Comparison of ENCODE assay signal across 1 cellular context in the genomic region with DNA sequence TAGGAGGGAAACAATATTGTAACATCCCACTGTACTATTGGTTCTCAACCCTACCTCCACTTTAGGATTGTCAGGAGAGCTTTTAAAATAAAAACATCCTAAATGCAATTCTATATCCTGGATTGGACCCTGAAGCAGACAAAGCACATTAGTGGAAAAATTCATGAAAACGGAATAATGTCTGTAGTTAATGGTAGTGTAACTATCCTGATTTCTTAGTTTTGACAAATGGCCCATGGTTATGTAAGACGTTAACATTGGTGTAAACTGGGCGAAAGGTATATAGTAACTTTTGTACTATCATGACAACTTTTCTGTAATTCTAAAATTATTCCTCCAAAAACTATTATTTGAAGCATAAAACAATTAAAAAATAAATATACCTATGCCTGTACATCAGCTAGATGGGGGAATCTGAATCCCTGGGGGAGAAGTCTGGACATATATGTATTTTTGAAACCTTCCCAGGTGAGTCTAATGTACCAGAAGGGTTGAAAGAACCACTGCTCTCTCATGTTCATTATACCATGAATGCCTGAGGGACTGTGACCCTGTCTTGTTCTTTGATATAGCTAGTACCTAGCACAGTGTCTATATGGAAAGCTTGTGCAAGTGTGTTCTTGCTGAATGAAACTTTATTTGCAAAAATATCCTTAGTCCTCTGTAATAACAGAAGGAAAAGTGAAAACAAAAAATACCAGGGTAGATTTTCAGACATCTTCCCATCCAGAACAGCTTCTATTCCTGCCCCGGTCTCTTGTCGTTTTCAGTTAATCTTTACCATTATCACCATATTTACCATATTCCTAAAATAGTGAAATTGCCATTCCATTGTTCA.
A peak's percentile ranks its signal among the peaks of the same experiment; 100 is the strongest.
TF ChIP-seq lines count a peak whose summit lies in the region.

No MANE protein-coding gene starts in this region.

TF ChIP-seq in K562, 482 proteins besides CTCF, POLR2A, EP300 and RAD21 (continues in another document):
- TF ChIP-seq CGGBP1 (CRISPR knock-in tag; IDR thresholded peaks at IDR 0.05), result 0 out of 2 replicates have a peak, but pooled peaks have one; percentile 54
- TF ChIP-seq ZBTB5 (IDR thresholded peaks at IDR 0.05), result no peak
- no peak for TF ChIP-seq ZNF395 (CRISPR knock-in tag; IDR thresholded peaks at IDR 0.05)
- TF ChIP-seq, protein P1, sequence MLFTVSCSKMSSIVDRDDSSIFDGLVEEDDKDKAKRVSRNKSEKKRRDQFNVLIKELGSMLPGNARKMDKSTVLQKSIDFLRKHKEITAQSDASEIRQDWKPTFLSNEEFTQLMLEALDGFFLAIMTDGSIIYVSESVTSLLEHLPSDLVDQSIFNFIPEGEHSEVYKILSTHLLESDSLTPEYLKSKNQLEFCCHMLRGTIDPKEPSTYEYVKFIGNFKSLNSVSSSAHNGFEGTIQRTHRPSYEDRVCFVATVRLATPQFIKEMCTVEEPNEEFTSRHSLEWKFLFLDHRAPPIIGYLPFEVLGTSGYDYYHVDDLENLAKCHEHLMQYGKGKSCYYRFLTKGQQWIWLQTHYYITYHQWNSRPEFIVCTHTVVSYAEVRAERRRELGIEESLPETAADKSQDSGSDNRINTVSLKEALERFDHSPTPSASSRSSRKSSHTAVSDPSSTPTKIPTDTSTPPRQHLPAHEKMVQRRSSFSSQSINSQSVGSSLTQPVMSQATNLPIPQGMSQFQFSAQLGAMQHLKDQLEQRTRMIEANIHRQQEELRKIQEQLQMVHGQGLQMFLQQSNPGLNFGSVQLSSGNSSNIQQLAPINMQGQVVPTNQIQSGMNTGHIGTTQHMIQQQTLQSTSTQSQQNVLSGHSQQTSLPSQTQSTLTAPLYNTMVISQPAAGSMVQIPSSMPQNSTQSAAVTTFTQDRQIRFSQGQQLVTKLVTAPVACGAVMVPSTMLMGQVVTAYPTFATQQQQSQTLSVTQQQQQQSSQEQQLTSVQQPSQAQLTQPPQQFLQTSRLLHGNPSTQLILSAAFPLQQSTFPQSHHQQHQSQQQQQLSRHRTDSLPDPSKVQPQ (CRISPR knock-in tag; IDR thresholded peaks at IDR 0.05; ENCODE audit: borderline replicate concordance), result no peak
- TF ChIP-seq, protein P2, sequence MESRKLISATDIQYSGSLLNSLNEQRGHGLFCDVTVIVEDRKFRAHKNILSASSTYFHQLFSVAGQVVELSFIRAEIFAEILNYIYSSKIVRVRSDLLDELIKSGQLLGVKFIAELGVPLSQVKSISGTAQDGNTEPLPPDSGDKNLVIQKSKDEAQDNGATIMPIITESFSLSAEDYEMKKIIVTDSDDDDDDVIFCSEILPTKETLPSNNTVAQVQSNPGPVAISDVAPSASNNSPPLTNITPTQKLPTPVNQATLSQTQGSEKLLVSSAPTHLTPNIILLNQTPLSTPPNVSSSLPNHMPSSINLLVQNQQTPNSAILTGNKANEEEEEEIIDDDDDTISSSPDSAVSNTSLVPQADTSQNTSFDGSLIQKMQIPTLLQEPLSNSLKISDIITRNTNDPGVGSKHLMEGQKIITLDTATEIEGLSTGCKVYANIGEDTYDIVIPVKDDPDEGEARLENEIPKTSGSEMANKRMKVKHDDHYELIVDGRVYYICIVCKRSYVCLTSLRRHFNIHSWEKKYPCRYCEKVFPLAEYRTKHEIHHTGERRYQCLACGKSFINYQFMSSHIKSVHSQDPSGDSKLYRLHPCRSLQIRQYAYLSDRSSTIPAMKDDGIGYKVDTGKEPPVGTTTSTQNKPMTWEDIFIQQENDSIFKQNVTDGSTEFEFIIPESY (CRISPR knock-in tag; IDR thresholded peaks at IDR 0.05), result peak; percentile 80
- TF ChIP-seq SRSF7 (optimal IDR thresholded peaks at IDR 0.05; ENCODE audit: low read depth, low read length), result no peak
- no peak for TF ChIP-seq SOX6 (IDR thresholded peaks at IDR 0.05)
- TF ChIP-seq, protein P3, sequence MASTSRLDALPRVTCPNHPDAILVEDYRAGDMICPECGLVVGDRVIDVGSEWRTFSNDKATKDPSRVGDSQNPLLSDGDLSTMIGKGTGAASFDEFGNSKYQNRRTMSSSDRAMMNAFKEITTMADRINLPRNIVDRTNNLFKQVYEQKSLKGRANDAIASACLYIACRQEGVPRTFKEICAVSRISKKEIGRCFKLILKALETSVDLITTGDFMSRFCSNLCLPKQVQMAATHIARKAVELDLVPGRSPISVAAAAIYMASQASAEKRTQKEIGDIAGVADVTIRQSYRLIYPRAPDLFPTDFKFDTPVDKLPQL (IDR thresholded peaks at IDR 0.05; ENCODE audit: extremely low read depth, insufficient read length), result no peak
- TF ChIP-seq RCOR1 (IDR thresholded peaks at IDR 0.05; ENCODE audit: borderline replicate concordance in 1 of 2, low read depth in 2 of 2, low read length in 2 of 2), result no peak
- TF ChIP-seq, protein P4, sequence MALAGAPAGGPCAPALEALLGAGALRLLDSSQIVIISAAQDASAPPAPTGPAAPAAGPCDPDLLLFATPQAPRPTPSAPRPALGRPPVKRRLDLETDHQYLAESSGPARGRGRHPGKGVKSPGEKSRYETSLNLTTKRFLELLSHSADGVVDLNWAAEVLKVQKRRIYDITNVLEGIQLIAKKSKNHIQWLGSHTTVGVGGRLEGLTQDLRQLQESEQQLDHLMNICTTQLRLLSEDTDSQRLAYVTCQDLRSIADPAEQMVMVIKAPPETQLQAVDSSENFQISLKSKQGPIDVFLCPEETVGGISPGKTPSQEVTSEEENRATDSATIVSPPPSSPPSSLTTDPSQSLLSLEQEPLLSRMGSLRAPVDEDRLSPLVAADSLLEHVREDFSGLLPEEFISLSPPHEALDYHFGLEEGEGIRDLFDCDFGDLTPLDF (CRISPR knock-in tag; IDR thresholded peaks at IDR 0.05), result no peak
- TF ChIP-seq POLR2G (IDR thresholded peaks at IDR 0.05; ENCODE audit: low read depth, low read length), result peak; percentile 30; the same call in 1 of the 2 replicates
- TF ChIP-seq POLR2AphosphoS2 (IDR thresholded peaks at IDR 0.05; ENCODE audit: low read length), result peak; percentile 67
- TF ChIP-seq, protein P5, sequence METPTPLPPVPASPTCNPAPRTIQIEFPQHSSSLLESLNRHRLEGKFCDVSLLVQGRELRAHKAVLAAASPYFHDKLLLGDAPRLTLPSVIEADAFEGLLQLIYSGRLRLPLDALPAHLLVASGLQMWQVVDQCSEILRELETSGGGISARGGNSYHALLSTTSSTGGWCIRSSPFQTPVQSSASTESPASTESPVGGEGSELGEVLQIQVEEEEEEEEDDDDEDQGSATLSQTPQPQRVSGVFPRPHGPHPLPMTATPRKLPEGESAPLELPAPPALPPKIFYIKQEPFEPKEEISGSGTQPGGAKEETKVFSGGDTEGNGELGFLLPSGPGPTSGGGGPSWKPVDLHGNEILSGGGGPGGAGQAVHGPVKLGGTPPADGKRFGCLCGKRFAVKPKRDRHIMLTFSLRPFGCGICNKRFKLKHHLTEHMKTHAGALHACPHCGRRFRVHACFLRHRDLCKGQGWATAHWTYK (CRISPR knock-in tag; IDR thresholded peaks at IDR 0.05), result no peak
- TF ChIP-seq, protein P6, sequence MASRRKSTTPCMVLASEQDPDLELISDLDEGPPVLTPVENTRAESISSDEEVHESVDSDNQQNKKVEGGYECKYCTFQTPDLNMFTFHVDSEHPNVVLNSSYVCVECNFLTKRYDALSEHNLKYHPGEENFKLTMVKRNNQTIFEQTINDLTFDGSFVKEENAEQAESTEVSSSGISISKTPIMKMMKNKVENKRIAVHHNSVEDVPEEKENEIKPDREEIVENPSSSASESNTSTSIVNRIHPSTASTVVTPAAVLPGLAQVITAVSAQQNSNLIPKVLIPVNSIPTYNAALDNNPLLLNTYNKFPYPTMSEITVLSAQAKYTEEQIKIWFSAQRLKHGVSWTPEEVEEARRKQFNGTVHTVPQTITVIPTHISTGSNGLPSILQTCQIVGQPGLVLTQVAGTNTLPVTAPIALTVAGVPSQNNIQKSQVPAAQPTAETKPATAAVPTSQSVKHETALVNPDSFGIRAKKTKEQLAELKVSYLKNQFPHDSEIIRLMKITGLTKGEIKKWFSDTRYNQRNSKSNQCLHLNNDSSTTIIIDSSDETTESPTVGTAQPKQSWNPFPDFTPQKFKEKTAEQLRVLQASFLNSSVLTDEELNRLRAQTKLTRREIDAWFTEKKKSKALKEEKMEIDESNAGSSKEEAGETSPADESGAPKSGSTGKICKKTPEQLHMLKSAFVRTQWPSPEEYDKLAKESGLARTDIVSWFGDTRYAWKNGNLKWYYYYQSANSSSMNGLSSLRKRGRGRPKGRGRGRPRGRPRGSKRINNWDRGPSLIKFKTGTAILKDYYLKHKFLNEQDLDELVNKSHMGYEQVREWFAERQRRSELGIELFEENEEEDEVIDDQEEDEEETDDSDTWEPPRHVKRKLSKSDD (conservative IDR thresholded peaks at IDR 0.05; ENCODE audit: low read length), result no peak
- TF ChIP-seq CBX3 (IDR thresholded peaks at IDR 0.05; ENCODE audit: borderline replicate concordance in 1 of 2, low read length in 2 of 2), result peak in 1 of 2 experiments; percentile 67; a peak in 1 of 3 replicates
- no peak for TF ChIP-seq ZNF444 (CRISPR knock-in tag; IDR thresholded peaks at IDR 0.05)
- no peak for TF ChIP-seq MAFG (tag; conservative IDR thresholded peaks at IDR 0.05)
- TF ChIP-seq THRAP3 (IDR thresholded peaks at IDR 0.05; ENCODE audit: borderline replicate concordance), result no peak
- TF ChIP-seq, protein P7, sequence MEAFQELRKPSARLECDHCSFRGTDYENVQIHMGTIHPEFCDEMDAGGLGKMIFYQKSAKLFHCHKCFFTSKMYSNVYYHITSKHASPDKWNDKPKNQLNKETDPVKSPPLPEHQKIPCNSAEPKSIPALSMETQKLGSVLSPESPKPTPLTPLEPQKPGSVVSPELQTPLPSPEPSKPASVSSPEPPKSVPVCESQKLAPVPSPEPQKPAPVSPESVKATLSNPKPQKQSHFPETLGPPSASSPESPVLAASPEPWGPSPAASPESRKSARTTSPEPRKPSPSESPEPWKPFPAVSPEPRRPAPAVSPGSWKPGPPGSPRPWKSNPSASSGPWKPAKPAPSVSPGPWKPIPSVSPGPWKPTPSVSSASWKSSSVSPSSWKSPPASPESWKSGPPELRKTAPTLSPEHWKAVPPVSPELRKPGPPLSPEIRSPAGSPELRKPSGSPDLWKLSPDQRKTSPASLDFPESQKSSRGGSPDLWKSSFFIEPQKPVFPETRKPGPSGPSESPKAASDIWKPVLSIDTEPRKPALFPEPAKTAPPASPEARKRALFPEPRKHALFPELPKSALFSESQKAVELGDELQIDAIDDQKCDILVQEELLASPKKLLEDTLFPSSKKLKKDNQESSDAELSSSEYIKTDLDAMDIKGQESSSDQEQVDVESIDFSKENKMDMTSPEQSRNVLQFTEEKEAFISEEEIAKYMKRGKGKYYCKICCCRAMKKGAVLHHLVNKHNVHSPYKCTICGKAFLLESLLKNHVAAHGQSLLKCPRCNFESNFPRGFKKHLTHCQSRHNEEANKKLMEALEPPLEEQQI (IDR thresholded peaks at IDR 0.05), result 0 out of 2 replicates have a peak, but pooled peaks have one; percentile 11
- no peak for TF ChIP-seq SREBF2 (CRISPR knock-in tag; IDR thresholded peaks at IDR 0.05)
- peak; percentile 24; the same call in 1 of the 2 replicates for TF ChIP-seq SUPT5H (IDR thresholded peaks at IDR 0.05)
- TF ChIP-seq HNRNPUL1 (IDR thresholded peaks at IDR 0.05; ENCODE audit: low read length), result no peak
- no peak for TF ChIP-seq ZC3H8 (IDR thresholded peaks at IDR 0.05)
- no peak for TF ChIP-seq FOS (IDR thresholded peaks at IDR 0.05; ENCODE audit: extremely low read depth, insufficient read length)
- no peak for TF ChIP-seq THRB (CRISPR knock-in tag; conservative IDR thresholded peaks at IDR 0.05)
- no peak for TF ChIP-seq MEIS2 (IDR thresholded peaks at IDR 0.05; ENCODE audit: partially characterized antibody)
- TF ChIP-seq STAT5A (IDR thresholded peaks at IDR 0.05; ENCODE audit: borderline replicate concordance, low read length), result no peak
- TF ChIP-seq NCOR1 (IDR thresholded peaks at IDR 0.05), result no peak
- TF ChIP-seq, protein P8, sequence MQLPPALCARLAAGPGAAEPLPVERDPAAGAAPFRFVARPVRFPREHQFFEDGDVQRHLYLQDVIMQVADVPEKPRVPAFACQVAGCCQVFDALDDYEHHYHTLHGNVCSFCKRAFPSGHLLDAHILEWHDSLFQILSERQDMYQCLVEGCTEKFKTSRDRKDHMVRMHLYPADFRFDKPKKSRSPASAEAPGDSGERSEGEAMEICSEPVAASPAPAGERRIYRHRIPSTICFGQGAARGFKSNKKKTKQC (CRISPR knock-in tag; IDR thresholded peaks at IDR 0.05), result no peak
